8 cellular contexts compared by ENCODE assay signal in genomic region chr5:55172937-55173695, GRCh38. TPM values are rescaled to one million over a fixed set of nuclear protein-coding genes. Genes with fewer than 3 reads are reported as not detected.
DNase-seq lines count a peak whose midpoint lies in the region; ATAC-seq, FAIRE-seq and TF ChIP-seq lines count a peak whose summit lies in the region.

CDC20B (minus strand) TSS chr5:55173177; CDS start chr5:55173000, 177 bp downstream.

- no peak within 1 kb of the TSS for H2BK5ac ChIP-seq in H1 (ENCODE audit: low read depth, low read length)

- H4K8ac ChIP-seq in H1 (ENCODE audit: extremely low read depth, insufficient read depth, low read length) = no peak within 1 kb of the TSS

- H2BK20ac ChIP-seq in H1 (ENCODE audit: low read length) = no peak within 1 kb of the TSS

- no peak within 1 kb of the TSS for H4K5ac ChIP-seq in H1 (ENCODE audit: insufficient read length, low read depth, low read length)

- no peaks in the 10 kb centered on the region for H3K9me3 Mint-ChIP-seq in activated CD8-positive, alpha-beta T cell treated with anti-CD3 and anti-CD28 coated beads, Interleukin-2, amount 10 ng/mL, durations not matched to agents 7 days and 5 days (ENCODE audit: insufficient read depth)
- no peaks in the 10 kb centered on the region for H3K9me3 Mint-ChIP-seq in mesothelial cell of epicardium

- POLR2A ChIA-PET in activated CD8-positive, alpha-beta T cell treated with anti-CD3 and anti-CD28 coated beads, Interleukin-2, amount 10 ng/mL, durations not matched to agents 7 days and 5 days (lab: Charles Lee) = no interaction called here
- POLR2A ChIA-PET in H1 (lab: Charles Lee; ENCODE audit: partially characterized antibody) = interaction anchor here (0.7 to 0.9 kb wide), 2 partner anchors 12 to 50 kb away, joined by 3 to 4 read pairs; no protein-coding TSS in a partner anchor

- H4K20me1 ChIP-seq in H1 (replicated peaks in 1 of 2; ENCODE audit: control insufficient read depth in 1 of 2, insufficient read depth in 2 of 2, low read length in 2 of 2) = peaks cover 5 to 9% of the 10 kb centered on the region in 2 experiments

- H3K79me2 ChIP-seq in H1 (ENCODE audit: control insufficient read depth in 1 of 2, insufficient read depth in 2 of 2, low read length in 2 of 2) = no peaks in the 10 kb centered on the region

- peaks cover 11% of the 10 kb centered on the region for H3K23me2 ChIP-seq in H1 (ENCODE audit: low read depth, low read length)

- H3K36me3 ChIP-seq in BE2C (no peaks in the 10 kb centered on the region), H1 (ENCODE audit: control insufficient read depth in 2 of 4, insufficient read depth in 4 of 4, low read length in 3 of 4) (no peaks in the 10 kb centered on the region)

- H3K18ac ChIP-seq in H1 (ENCODE audit: extremely low read depth, low read length) = no peak within 1 kb of the TSS

- no peak within 1 kb of the TSS for H2BK12ac ChIP-seq in H1 (ENCODE audit: low read depth, low read length)

- no peak within 1 kb of the TSS for H3K56ac ChIP-seq in H1 (replicated peaks; ENCODE audit: insufficient read length, low read depth, low read length)

- H3K23ac ChIP-seq in H1 (ENCODE audit: insufficient read length) = no peak within 1 kb of the TSS

- H4K91ac ChIP-seq in H1 (replicated peaks; ENCODE audit: insufficient read length, low read length) = no peak within 1 kb of the TSS

- H3K4me3 Mint-ChIP-seq in activated CD8-positive, alpha-beta T cell treated with anti-CD3 and anti-CD28 coated beads, Interleukin-2, amount 10 ng/mL, durations not matched to agents 7 days and 5 days = peak within 1 kb of the TSS; percentile 83
- peak within 1 kb of the TSS; percentile 74 for H3K4me3 Mint-ChIP-seq in mesothelial cell of epicardium

- H3K9me3 ChIP-seq in BE2C (no peaks in the 10 kb centered on the region), H1 (ENCODE audit: insufficient read depth in 2 of 2, low read depth in 1 of 2, low read length in 1 of 2) (no peaks in the 10 kb centered on the region)

- H3K4me1 ChIP-seq in BE2C (no peaks in the 10 kb centered on the region; the same call in 1 of the 2 replicates), H1 (replicated peaks in 1 of 4; ENCODE audit: control insufficient read depth in 3 of 4, insufficient read depth in 4 of 4, low read length in 3 of 4) (peaks cover 0 to 8% (median 5%) of the 10 kb centered on the region in 4 experiments; a peak in 4 of 7 replicates)

- H3K9ac ChIP-seq in H1 (replicated peaks in 1 of 4; ENCODE audit: extremely low read depth in 1 of 4, low read depth in 3 of 4, low read length in 3 of 4) = no peak within 1 kb of the TSS

- H3K14ac ChIP-seq in H1 (ENCODE audit: insufficient read length) = no peak within 1 kb of the TSS

- H3K27ac Mint-ChIP-seq in activated CD8-positive, alpha-beta T cell treated with anti-CD3 and anti-CD28 coated beads, Interleukin-2, amount 10 ng/mL, durations not matched to agents 7 days and 5 days = peak within 1 kb of the TSS; percentile 58
- peak within 1 kb of the TSS; percentile 82 for H3K27ac Mint-ChIP-seq in mesothelial cell of epicardium

- TF ChIP-seq RAD21 in H1 (IDR thresholded peaks at IDR 0.05 in 1 of 2, conservative IDR thresholded peaks at IDR 0.05 in 1 of 2; ENCODE audit: low read depth in 2 of 2, low read length in 2 of 2) = no peak

- TF ChIP-seq CTCF in BE2C (IDR thresholded peaks at IDR 0.05; ENCODE audit: low read depth, low read length) (no peak), H1 (IDR thresholded peaks at IDR 0.05; ENCODE audit: control extremely low read depth in 1 of 3, insufficient read depth in 1 of 3, low read depth in 1 of 3, low read length in 3 of 3) (no peak), mesothelial cell of epicardium (IDR thresholded peaks at IDR 0.05; ENCODE audit: unreplicated experiment) (no peak)

- no peak within 1 kb of the TSS for H2AK5ac ChIP-seq in H1 (ENCODE audit: low read depth, low read length)

- no peak for TF ChIP-seq EP300 in H1 (IDR thresholded peaks at IDR 0.05; ENCODE audit: borderline replicate concordance in 1 of 2, low read depth in 2 of 2, low read length in 2 of 2)

- CTCF ChIA-PET in activated CD8-positive, alpha-beta T cell treated with anti-CD3 and anti-CD28 coated beads, Interleukin-2, amount 10 ng/mL, durations not matched to agents 7 days and 5 days (lab: Charles Lee) = interaction anchor here (0.6 to 4.9 kb wide), 15 partner anchors 13 to 519 kb away, joined by 3 to 35 read pairs (median 4); partner anchors contain the start of genes DHX29, GPX8 and MTREX
- CTCF ChIA-PET in H1 (lab: Charles Lee; ENCODE audit: partially characterized antibody) = interaction anchor here (0.7 to 9.0 kb wide), 7 partner anchors 11 to 94 kb away, joined by 3 to 143 read pairs (median 4); partner anchors contain the start of genes CCNO and MCIDAS

- H3K4me1 Mint-ChIP-seq in activated CD8-positive, alpha-beta T cell treated with anti-CD3 and anti-CD28 coated beads, Interleukin-2, amount 10 ng/mL, durations not matched to agents 7 days and 5 days (ENCODE audit: low read depth) = peaks cover 40% of the 10 kb centered on the region
- H3K4me1 Mint-ChIP-seq in mesothelial cell of epicardium = peaks cover 24% of the 10 kb centered on the region

- peak within 1 kb of the TSS; percentile 88 to 94 for H3K4me2 ChIP-seq in H1 (ENCODE audit: insufficient read depth in 1 of 2, low read depth in 2 of 2, low read length in 2 of 2)

- no peaks in the 10 kb centered on the region for H3K36me3 Mint-ChIP-seq in activated CD8-positive, alpha-beta T cell treated with anti-CD3 and anti-CD28 coated beads, Interleukin-2, amount 10 ng/mL, durations not matched to agents 7 days and 5 days (ENCODE audit: low read depth)
- H3K36me3 Mint-ChIP-seq in mesothelial cell of epicardium = no peaks in the 10 kb centered on the region

- no peaks in the 10 kb centered on the region for H3K79me1 ChIP-seq in H1 (ENCODE audit: low read depth, low read length)

- TF ChIP-seq POLR2A in H1 (IDR thresholded peaks at IDR 0.05; ENCODE audit: control extremely low read depth in 1 of 2, low read depth in 2 of 2, low read length in 2 of 2) = no peak

- H3K27ac ChIP-seq in H1 (ENCODE audit: low read depth, low read length) = no peak within 1 kb of the TSS

- H3K4ac ChIP-seq in H1 (replicated peaks; ENCODE audit: insufficient read length, low read depth, low read length) = no peak within 1 kb of the TSS

- DNase-seq in BE2C (peak; percentile 87), NCI-H748 treated with DMSO at 0.1 percent for 48 hours (lab: John Stamatoyannopoulos, UW) (peak; percentile 70), H1 (ENCODE audit: low read depth in 1 of 2, low spot score in 2 of 2) (peak in 1 of 2 experiments; percentile 86), mesothelial cell of epicardium (ENCODE audit: low spot score in 2 of 2, unreplicated experiment in 2 of 2) (peak; percentile 77 to 81)
- DNase-seq in activated CD8-positive, alpha-beta T cell treated with anti-CD3 and anti-CD28 coated beads, Interleukin-2, amount 10 ng/mL, durations not matched to agents 7 days and 5 days = peak; percentile 76
- peak; percentile 39 to 65 for DNase-seq in stimulated activated CD8-positive, alpha-beta memory T cell treated with anti-CD3 and anti-CD28 coated beads, Interleukin-15, amount 100 ng/mL, for 4 hours (ENCODE audit: low read depth in 2 of 2)

- H2AFZ ChIP-seq in H1 (ENCODE audit: low read length) = 0 out of 2 replicates have a peak within 1 kb of the TSS, but pooled peaks have one; percentile 34

- no peak for FAIRE-seq in H1 (lab: Jason Lieb, UNC)

- H2BK120ac ChIP-seq in H1 (replicated peaks; ENCODE audit: low read depth, low read length) = no peak within 1 kb of the TSS

- H3K4me3 ChIP-seq in BE2C (ENCODE audit: low read depth, low read length) (peak within 1 kb of the TSS; percentile 52), H1 (ENCODE audit: extremely low read depth in 1 of 4, insufficient read depth in 2 of 4, low read depth in 3 of 4, low read length in 4 of 4) (peak within 1 kb of the TSS; percentile 47 to 58 (median 56))

- ATAC-seq in GM19372 (IDR thresholded peaks at IDR 0.05; ENCODE audit: low read depth, unreplicated experiment) (peak; percentile 88), HG03457 (IDR thresholded peaks at IDR 0.05; ENCODE audit: unreplicated experiment) (peak; percentile 84)
- ATAC-seq in activated CD8-positive, alpha-beta T cell treated with anti-CD3 and anti-CD28 coated beads, Interleukin-2, amount 10 ng/mL, durations not matched to agents 7 days and 5 days = peak; percentile 89

- peaks cover 74% of the 10 kb centered on the region for H3K27me3 ChIP-seq in BE2C
- peaks cover 26 to 55% (median 44%) of the 10 kb centered on the region in 4 experiments for H3K27me3 ChIP-seq in H1 (replicated peaks in 1 of 4; ENCODE audit: control insufficient read depth in 3 of 4, extremely low read depth in 1 of 4, insufficient read depth in 3 of 4, low read length in 3 of 4)

- peaks cover 54% of the 10 kb centered on the region for H3K27me3 Mint-ChIP-seq in activated CD8-positive, alpha-beta T cell treated with anti-CD3 and anti-CD28 coated beads, Interleukin-2, amount 10 ng/mL, durations not matched to agents 7 days and 5 days (ENCODE audit: low read depth)
- H3K27me3 Mint-ChIP-seq in mesothelial cell of epicardium (ENCODE audit: low read depth) = peaks cover 68% of the 10 kb centered on the region

- WGBS in H1 (ENCODE audit: extremely low coverage in 1 of 2, insufficient coverage in 1 of 2, insufficient read length in 1 of 2, insufficient replicate concordance in 2 of 2, low coverage in 1 of 2, low lambda C conversion rate in 2 of 2, missing lambda C conversion rate in 1 of 2), 2 experiments = 1% methylated on average over 44 of the region's 69 CpGs; no CpG with 5 or more reads in 1 of the 2 experiments

- no peak within 1 kb of the TSS for H2BK15ac ChIP-seq in H1 (ENCODE audit: low read length)

TF ChIP-seq in H1, 55 proteins besides CTCF, POLR2A, EP300 and RAD21 (continues in another document):
- TF ChIP-seq PHF8 (conservative IDR thresholded peaks at IDR 0.05; ENCODE audit: low read depth, low read length) (no peak), BCL11A (IDR thresholded peaks at IDR 0.05; ENCODE audit: low read depth in 2 of 2, low read length in 2 of 2) (no peak), TBP (IDR thresholded peaks at IDR 0.05; ENCODE audit: low read depth, low read length) (no peak), EZH2 (IDR thresholded peaks at IDR 0.05; ENCODE audit: low read depth, low read length, severe bottlenecking) (no peak)

RNA-seq across cellular contexts. Expression of gene CDC20B, which starts in this region (rescaled TPM):
- not detected for polyA plus RNA-seq in BE2C (2012; ENCODE audit: insufficient read depth, insufficient read length, low read depth)
- under 1 TPM; 0.13 to 0.16 TPM for total RNA-seq in activated CD8-positive, alpha-beta T cell treated with anti-CD3 and anti-CD28 coated beads, Interleukin-2, amount 10 ng/mL, durations not matched to agents 7 days and 5 days
- not detected in 2 replicates for total RNA-seq in H1 (2021; fragmentation: NEBNext Ultra II Directional; extraction: Animal tissue kit (Norgen Biotek cat#: 25700))
- 0.06 and 0.08 TPM in 2 replicates for polyA plus RNA-seq in H1 (2011; rRNA removed)
- polyA plus RNA-seq in H1 (2011; cell fraction: cytosol; rRNA removed) = 0.06 TPM
- polyA plus RNA-seq in H1 (2011; cell fraction: nucleus; rRNA removed) = 0.07 TPM
- 0.09 to 0.15 TPM in 2 of 4 replicates, not detected in the others for polyA plus RNA-seq in H1 (2012, experiment 1 of 2)
- polyA plus RNA-seq in H1 (2012, experiment 2 of 2) = not detected
- polyA plus RNA-seq in H1 (2013, experiment 1 of 2) = 0.04 TPM
- polyA plus RNA-seq in H1 (2013, experiment 2 of 2) = 0.04 TPM
- 0.13 and 0.15 TPM in 2 replicates for polyA minus RNA-seq in H1 (2011; rRNA and poly(A)+ RNA removed)
- not detected for polyA minus RNA-seq in H1 (2011; cell fraction: cytosol; rRNA and poly(A)+ RNA removed)
- polyA minus RNA-seq in H1 (2011; cell fraction: nucleus; rRNA and poly(A)+ RNA removed) = not detected
- 0.09 to 0.16 TPM in 2 of 3 replicates, not detected in the other for total RNA-seq in mesothelial cell of epicardium

Comparison
In these comparisons a context has a peak if more than half of its experiments do, and no peak if none do; other contexts are left out.
1. Peak in DNase-seq and ATAC-seq in activated CD8-positive, alpha-beta T cell treated with anti-CD3 and anti-CD28 coated beads, Interleukin-2, amount 10 ng/mL, durations not matched to agents 7 days and 5 days; RNA of the gene not detected or under 1 TPM.
2. Peak in DNase-seq in mesothelial cell of epicardium; RNA of the gene not detected or under 1 TPM.